In genomic region chr6:127941228-127941627, GRCh38 we compare ENCODE assay signal across 1 cellular context.
TF ChIP-seq lines count a peak whose summit lies in the region.

No MANE protein-coding gene starts in this region.

TF ChIP-seq in GM23338, 12 proteins besides CTCF, POLR2A, EP300 and RAD21 (continued from another document):
- TF ChIP-seq ZNF462 (CRISPR knock-in tag; IDR thresholded peaks at IDR 0.05) (no peak), ZNF331 (CRISPR knock-in tag; IDR thresholded peaks at IDR 0.05; ENCODE audit: low read depth) (no peak)
